In the genomic region with DNA sequence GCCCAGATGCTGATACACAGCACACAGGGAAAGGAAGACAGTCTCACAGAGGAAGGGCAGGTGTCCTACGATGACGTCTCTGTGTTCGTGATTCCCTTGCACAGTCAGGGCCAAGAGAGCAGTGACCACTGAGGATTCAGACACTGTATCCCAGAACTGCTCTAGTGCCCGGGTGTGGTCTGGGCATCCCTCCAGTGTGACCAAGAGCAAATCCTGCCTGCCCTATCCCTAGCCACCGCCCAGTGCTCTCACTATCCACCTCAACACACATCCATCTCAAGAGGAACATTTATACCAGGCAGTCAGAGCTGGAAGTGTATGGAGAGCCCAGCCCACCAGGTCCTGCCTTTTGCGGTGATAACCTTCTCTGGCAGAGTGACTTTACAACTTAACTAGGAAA, we compare ENCODE assay signal across 14 cellular contexts. TPM values are rescaled to one million over a fixed set of nuclear protein-coding genes. Genes with fewer than 3 reads are reported as not detected.
DNase-seq lines count a peak whose midpoint lies in the region; ATAC-seq and TF ChIP-seq lines count a peak whose summit lies in the region.
"Had no signal": no experiment of that assay in that cellular context is flagged by ENCODE, and none has a peak within 500 bp of the region (broad histone marks: within the 10 kb centered on the region; RNA-seq: fewer than 3 reads in every experiment).

No MANE protein-coding gene starts in this region.

- H3K36me3 ChIP-seq in endodermal cell (ENCODE audit: control insufficient read depth, insufficient read depth, low read length) (peaks cover 39% of the 10 kb centered on the region), spleen (peaks cover 0 to 72% (median 36%) of the 10 kb centered on the region in 6 donors), PC-9 (ENCODE audit: low read depth) (no peaks in the 10 kb centered on the region)

- H2AFZ ChIP-seq in PC-9 = no peak overlapping the region

- intact Hi-C loops in activated CD4-positive, alpha-beta T cell treated with anti-CD3 and anti-CD28 coated beads, Interleukin-2, amount 10 ng/mL, durations not matched to agents 24 days and 14 days (cut with micrococcal nuclease) = loop anchor here (10.0 kb wide), 1 partner anchor 1645 kb away; no protein-coding TSS in a partner anchor
- intact Hi-C loops in spleen (cut with DNase I; ENCODE audit: low total_unique reads) = no loop called here
- intact Hi-C loops in PC-9 (cut with micrococcal nuclease; ENCODE audit: unreplicated experiment) = no loop called here

- CTCF ChIA-PET in T-cell (lab: Charles Lee) (no interaction called here), PC-9 (lab: Charles Lee) (no interaction called here)

- no peaks in the 10 kb centered on the region for H3K79me2 ChIP-seq in PC-9 (ENCODE audit: low read depth)

- BruUV-seq in PC-9 (replicated peaks; lab: Mats Ljungman, UMichigan) = no TSS peak

- H3K4me3 ChIP-seq in endodermal cell (ENCODE audit: low read length) (no peak overlapping the region), spleen (no peak overlapping the region), PC-9 (no peak overlapping the region)
- H3K4me3 ChIP-seq: sigmoid colon, stomach had no signal

- H3K27me3 Mint-ChIP-seq in activated CD4-positive, alpha-beta T cell treated with anti-CD3 and anti-CD28 coated beads, Interleukin-2, amount 10 ng/mL, durations not matched to agents 24 days and 14 days = peaks cover 2% of the 10 kb centered on the region
- H3K27me3 Mint-ChIP-seq in T-cell = no peaks in the 10 kb centered on the region
- H3K27me3 Mint-ChIP-seq in endodermal cell (ENCODE audit: insufficient read depth) = peaks cover 26% of the 10 kb centered on the region

- no peaks in the 10 kb centered on the region; the same call in none of the 2 replicates for H4K20me1 ChIP-seq in PC-9 (ENCODE audit: insufficient read depth)

- no peak for TF ChIP-seq POLR2A in spleen (IDR thresholded peaks at IDR 0.05)

- peaks cover 5% of the 10 kb centered on the region for H3K9me3 Mint-ChIP-seq in activated CD4-positive, alpha-beta T cell treated with anti-CD3 and anti-CD28 coated beads, Interleukin-2, amount 10 ng/mL, durations not matched to agents 24 days and 14 days
- no peaks in the 10 kb centered on the region for H3K9me3 Mint-ChIP-seq in T-cell
- no peaks in the 10 kb centered on the region for H3K9me3 Mint-ChIP-seq in endodermal cell
- H3K9me3 Mint-ChIP-seq: nephron had no signal

- no peak overlapping the region for H3K4me2 ChIP-seq in PC-9

- peaks cover 31% of the 10 kb centered on the region; the same call in 1 of the 2 replicates for H3F3A ChIP-seq in PC-9 (ENCODE audit: insufficient read depth, low read depth)

- H3K27me3 ChIP-seq in endodermal cell (ENCODE audit: control insufficient read depth, insufficient read depth, low read length, poor library complexity, severe bottlenecking) = peaks cover 12% of the 10 kb centered on the region
- H3K27me3 ChIP-seq in spleen (replicated peaks in 1 of 7) = no peaks in the 10 kb centered on the region
- no peaks in the 10 kb centered on the region for H3K27me3 ChIP-seq in PC-9 (ENCODE audit: insufficient read depth, low read depth)
- H3K27me3 ChIP-seq: sigmoid colon, stomach had no signal

- no peak overlapping the region for H3K9ac ChIP-seq in endodermal cell (ENCODE audit: extremely low read depth, low read length, poor library complexity, severe bottlenecking)

- H3K4me1 Mint-ChIP-seq in activated CD4-positive, alpha-beta T cell treated with anti-CD3 and anti-CD28 coated beads, Interleukin-2, amount 10 ng/mL, durations not matched to agents 24 days and 14 days = peaks cover 73% of the 10 kb centered on the region
- peaks cover 86 to 89% (median 87%) of the 10 kb centered on the region in 3 donors for H3K4me1 Mint-ChIP-seq in T-cell
- H3K4me1 Mint-ChIP-seq in endodermal cell = no peaks in the 10 kb centered on the region
- H3K4me1 Mint-ChIP-seq: nephron had no signal

- TF ChIP-seq CTCF in endodermal cell (conservative IDR thresholded peaks at IDR 0.05) (no peak), spleen (IDR thresholded peaks at IDR 0.05 in 8 of 11, conservative IDR thresholded peaks at IDR 0.05 in 3 of 11) (no peak), PC-9 (conservative IDR thresholded peaks at IDR 0.05) (no peak)

- no peak for ATAC-seq in T-cell (replicated peaks in 1 of 4)

- H3K4me1 ChIP-seq in endodermal cell (ENCODE audit: control insufficient read depth, insufficient read depth, low read length) (no peaks in the 10 kb centered on the region), spleen (peaks cover 19 to 98% (median 67%) of the 10 kb centered on the region in 6 donors), PC-9 (replicated peaks; ENCODE audit: insufficient read depth) (peaks cover 7% of the 10 kb centered on the region)

- WGBS in endodermal cell (ENCODE audit: insufficient coverage in 1 of 2, insufficient read length in 1 of 2), 2 experiments = 84 to 94% methylated on average over 4 to 6 of the region's 6 CpGs
- 88 to 98% (median 91%) methylated on average over 5 to 6 of the region's 6 CpGs for WGBS in spleen, 5 donors

- no peak overlapping the region for H3K4me3 Mint-ChIP-seq in activated CD4-positive, alpha-beta T cell treated with anti-CD3 and anti-CD28 coated beads, Interleukin-2, amount 10 ng/mL, durations not matched to agents 24 days and 14 days
- H3K4me3 Mint-ChIP-seq in T-cell = peak overlapping the region in 2 of 3 donors; percentile 2 to 82
- H3K4me3 Mint-ChIP-seq in endodermal cell = no peak overlapping the region
- H3K4me3 Mint-ChIP-seq: nephron had no signal

- DNase-seq in activated CD4-positive, alpha-beta T cell treated with anti-CD3 and anti-CD28 coated beads, Interleukin-2, amount 10 ng/mL, durations not matched to agents 24 days and 14 days = no peak
- no peak for DNase-seq in activated CD4-positive, alpha-beta T cell treated with anti-CD3 and anti-CD28 coated beads for 4 hours
- no peak for DNase-seq in T-cell
- no peak for DNase-seq in endodermal cell
- DNase-seq in spleen = peak; percentile 57
- DNase-seq in CD1c-positive myeloid dendritic cell (ENCODE audit: extremely low spot score) = no peak
- no peak for DNase-seq in OCI-M2 (lab: John Stamatoyannopoulos, UW; ENCODE audit: unreplicated experiment)
- no peak for DNase-seq in PC-9

- H3K27ac ChIP-seq in endodermal cell (ENCODE audit: low read depth, low read length) = peak overlapping the region; percentile 32
- peak overlapping the region in 3 of 8 donors; percentile 87 to 97 (median 97) for H3K27ac ChIP-seq in spleen
- H3K27ac ChIP-seq in PC-9 = no peak overlapping the region
- H3K27ac ChIP-seq: sigmoid colon, stomach had no signal

- POLR2A ChIA-PET in T-cell (lab: Charles Lee) = interaction anchor here (0.6 to 1.5 kb wide), 3 partner anchors 14 to 55 kb away, joined by 3 to 7 read pairs (median 4); no protein-coding TSS in a partner anchor
- POLR2A ChIA-PET in PC-9 (lab: Charles Lee; ENCODE audit: unreplicated experiment) = no interaction called here

- H3K9me3 ChIP-seq in endodermal cell (ENCODE audit: control insufficient read depth, low read length) (no peaks in the 10 kb centered on the region), spleen (no peaks in the 10 kb centered on the region), PC-9 (ENCODE audit: insufficient read depth, low read depth) (no peaks in the 10 kb centered on the region)
- H3K9me3 ChIP-seq: sigmoid colon, stomach had no signal

- peaks cover 60% of the 10 kb centered on the region for H3K36me3 Mint-ChIP-seq in activated CD4-positive, alpha-beta T cell treated with anti-CD3 and anti-CD28 coated beads, Interleukin-2, amount 10 ng/mL, durations not matched to agents 24 days and 14 days (ENCODE audit: low read depth)
- H3K36me3 Mint-ChIP-seq in T-cell (peaks cover 30% of the 10 kb centered on the region), endodermal cell (ENCODE audit: low read depth) (peaks cover 34% of the 10 kb centered on the region)

- no peaks in the 10 kb centered on the region for H3K9me2 ChIP-seq in PC-9 (ENCODE audit: insufficient read depth)

- H3K27ac Mint-ChIP-seq in activated CD4-positive, alpha-beta T cell treated with anti-CD3 and anti-CD28 coated beads, Interleukin-2, amount 10 ng/mL, durations not matched to agents 24 days and 14 days = peak overlapping the region; percentile 85
- H3K27ac Mint-ChIP-seq in T-cell (peak overlapping the region; percentile 92 to 97), endodermal cell (no peak overlapping the region)

RNA-seq across cellular contexts. Expression of gene PPM1M, which starts 4.1 kb away (rescaled TPM):
- total RNA-seq in activated CD4-positive, alpha-beta T cell treated with anti-CD3 and anti-CD28 coated beads, Interleukin-2, amount 10 ng/mL, durations not matched to agents 24 days and 14 days = 48.3 and 49.2 TPM in 2 replicates
- total RNA-seq in T-cell (10 to 100 TPM; 63.4 to 78.1 (median 73.4) TPM), endodermal cell (1 to 10 TPM; 6.7 to 6.8 TPM), spleen (10 to 100 TPM; 26.3 to 77.8 (median 55.8) TPM), PC-9 (2021) (16.2 TPM in 2 replicates)
- 4.8 TPM for polyA plus RNA-seq in endodermal cell (2013, experiment 1 of 2)
- polyA plus RNA-seq in endodermal cell (2013, experiment 2 of 2) = 3.8 TPM
- polyA plus RNA-seq in spleen = 10 to 100 TPM; 29.2 to 37.2 (median 33.6) TPM

RNA-seq across cellular contexts. Expression of gene TWF2, which starts 10.7 kb away (rescaled TPM):
- total RNA-seq in activated CD4-positive, alpha-beta T cell treated with anti-CD3 and anti-CD28 coated beads, Interleukin-2, amount 10 ng/mL, durations not matched to agents 24 days and 14 days = 80.3 and 87.0 TPM in 2 replicates
- total RNA-seq in T-cell (10 to 100 TPM; 49.8 to 99.9 (median 88.3) TPM), endodermal cell (10 to 100 TPM; 40.7 to 41.9 TPM), spleen (100 to 1,000 TPM in 1 of 7 donors, 10 to 100 TPM in 6; 57.5 to 109 (median 68.2) TPM), PC-9 (2021) (102 and 115 TPM in 2 replicates)
- polyA plus RNA-seq in endodermal cell (2013, experiment 1 of 2) = 32.6 TPM
- polyA plus RNA-seq in endodermal cell (2013, experiment 2 of 2) = 27.3 TPM
- polyA plus RNA-seq in spleen = 10 to 100 TPM; 47.3 to 71.4 (median 59.8) TPM

RNA-seq across cellular contexts. Expression of gene TLR9, which starts 24.2 kb away (rescaled TPM):
- total RNA-seq in activated CD4-positive, alpha-beta T cell treated with anti-CD3 and anti-CD28 coated beads, Interleukin-2, amount 10 ng/mL, durations not matched to agents 24 days and 14 days = 0.17 and 0.42 TPM in 2 replicates
- total RNA-seq in T-cell (1 to 10 TPM in 3 of 5 donors, under 1 TPM in 1, not detected in 1; 0.54 to 2.9 (median 2.1) TPM), endodermal cell (under 1 TPM in 1 of 2 donors, not detected in 1; 0.11 TPM), spleen (1 to 10 TPM; 2.3 to 7.7 (median 4.2) TPM), PC-9 (2021) (0.30 and 0.44 TPM in 2 replicates)
- polyA plus RNA-seq in endodermal cell (2013, experiment 1 of 2) = 0.18 TPM
- polyA plus RNA-seq in endodermal cell (2013, experiment 2 of 2) = 0.17 TPM
- polyA plus RNA-seq in spleen = 1 to 10 TPM in 1 of 3 donors, under 1 TPM in 1, not detected in 1; 0.55 to 3.8 TPM
- total RNA-seq: A673, H1, NCI-H460, stomach had no signal

RNA-seq across cellular contexts. Expression of gene WDR82, which starts 28.8 kb away (rescaled TPM):
- 104 and 106 TPM in 2 replicates for total RNA-seq in activated CD4-positive, alpha-beta T cell treated with anti-CD3 and anti-CD28 coated beads, Interleukin-2, amount 10 ng/mL, durations not matched to agents 24 days and 14 days
- total RNA-seq in T-cell = 100 to 1,000 TPM; 119 to 159 (median 154) TPM
- 10 to 100 TPM; 78.4 to 84.2 TPM for total RNA-seq in endodermal cell
- 95.1 TPM for polyA plus RNA-seq in endodermal cell (2013, experiment 1 of 2)
- 88.3 TPM for polyA plus RNA-seq in endodermal cell (2013, experiment 2 of 2)
- 10 to 100 TPM; 60.5 to 80.6 (median 72.0) TPM for total RNA-seq in spleen
- polyA plus RNA-seq in spleen = 10 to 100 TPM; 20.9 to 35.8 (median 23.6) TPM
- total RNA-seq in PC-9 (2021) = 34.2 and 44.5 TPM in 2 replicates

RNA-seq across cellular contexts. Expression of gene GLYCTK, which starts 37.9 kb away (rescaled TPM):
- total RNA-seq in activated CD4-positive, alpha-beta T cell treated with anti-CD3 and anti-CD28 coated beads, Interleukin-2, amount 10 ng/mL, durations not matched to agents 24 days and 14 days = 16.3 and 17.4 TPM in 2 replicates
- total RNA-seq in T-cell (10 to 100 TPM; 36.7 to 42.5 (median 37.5) TPM), endodermal cell (10 to 100 TPM; 21.7 to 28.4 TPM), spleen (10 to 100 TPM; 13.4 to 31.9 (median 26.8) TPM), PC-9 (2021) (8.9 and 11.1 TPM in 2 replicates)
- 5.8 TPM for polyA plus RNA-seq in endodermal cell (2013, experiment 1 of 2)
- polyA plus RNA-seq in endodermal cell (2013, experiment 2 of 2) = 7.1 TPM
- 10 to 100 TPM; 14.9 to 22.5 (median 22.2) TPM for polyA plus RNA-seq in spleen

Comparison
In these comparisons a context has a peak if more than half of its experiments do, and no peak if none do; other contexts are left out.
1. H3K4me3 Mint-ChIP-seq: peak in T-cell (2 of 3); none in activated CD4-positive, alpha-beta T cell treated with anti-CD3 and anti-CD28 coated beads, Interleukin-2, amount 10 ng/mL, durations not matched to agents 24 days and 14 days (single experiment) and endodermal cell (single experiment).